ENCODE assay signal across 13 cellular contexts in genomic region chr2:70523672-70523995, GRCh38. TPM values are rescaled to one million over a fixed set of nuclear protein-coding genes. Genes with fewer than 3 reads are reported as not detected.
A peak's percentile ranks its signal among the peaks of the same experiment; 100 is the strongest.
DNase-seq lines count a peak whose midpoint lies in the region; ATAC-seq and TF ChIP-seq lines count a peak whose summit lies in the region.
"Had no signal": no experiment of that assay in that cellular context is flagged by ENCODE, and none has a peak within 500 bp of the region (broad histone marks: within the 10 kb centered on the region; RNA-seq: fewer than 3 reads in every experiment).

No MANE protein-coding gene starts in this region.

- H3K4me1 ChIP-seq in RWPE2 (ENCODE audit: insufficient read depth, poor library complexity, severe bottlenecking) (peaks cover 75% of the 10 kb centered on the region), foreskin keratinocyte (peaks cover 62% of the 10 kb centered on the region), left ventricle myocardium inferior (peaks cover 18% of the 10 kb centered on the region)

- H3K36me3 ChIP-seq in RWPE2 (ENCODE audit: low read depth): peaks cover 11% of the 10 kb centered on the region; the same call in 1 of the 2 replicates
- H3K36me3 ChIP-seq in left ventricle myocardium inferior: no peaks in the 10 kb centered on the region

- no peaks in the 10 kb centered on the region for H3K9me3 ChIP-seq in RWPE2 (ENCODE audit: severe bottlenecking)
- H3K9me3 ChIP-seq in left ventricle myocardium inferior (replicated peaks): no peaks in the 10 kb centered on the region

- peaks cover 15% of the 10 kb centered on the region for H3K4me1 Mint-ChIP-seq in T-helper 1 cell treated with Interleukin-12 subunit alpha and Interleukin-12 subunit beta and Interleukin-4 antibody, amounts not matched to agents 30 μg/mL and 1 μg/mL, for 36 hours (ENCODE audit: low read depth)
- H3K4me1 Mint-ChIP-seq in stimulated activated effector memory CD8-positive, alpha-beta T cell treated with anti-CD3 and anti-CD28 coated beads, Interleukin-12 subunit alpha, Interleukin-12 subunit beta, amount 100 ng/mL, for 72 hours: peaks cover 22% of the 10 kb centered on the region

- no peak for ATAC-seq in RWPE2 (ENCODE audit: low read depth)
- no peak for ATAC-seq in foreskin keratinocyte
- no peak for ATAC-seq in stimulated activated effector memory CD8-positive, alpha-beta T cell treated with anti-CD3 and anti-CD28 coated beads, Interleukin-12 subunit alpha, Interleukin-12 subunit beta, amount 100 ng/mL, for 72 hours
- no peak for ATAC-seq in HG03469 (IDR thresholded peaks at IDR 0.05; ENCODE audit: unreplicated experiment)

- H3K27me3 Mint-ChIP-seq in T-helper 1 cell treated with Interleukin-12 subunit alpha and Interleukin-12 subunit beta and Interleukin-4 antibody, amounts not matched to agents 30 μg/mL and 1 μg/mL, for 36 hours (ENCODE audit: low read depth): peaks cover 8% of the 10 kb centered on the region

- intact Hi-C loops in left ventricle myocardium inferior (cut with micrococcal nuclease): no loop called here

- H3K4me3 ChIP-seq in RWPE2 (ENCODE audit: severe bottlenecking) (no peak overlapping the region), left ventricle myocardium inferior (no peak overlapping the region)
- H3K4me3 ChIP-seq: lung had no signal

- H3K27ac Mint-ChIP-seq in T-helper 1 cell treated with Interleukin-12 subunit alpha and Interleukin-12 subunit beta and Interleukin-4 antibody, amounts not matched to agents 30 μg/mL and 1 μg/mL, for 36 hours: peak overlapping the region; percentile 73
- H3K27ac Mint-ChIP-seq in stimulated activated effector memory CD8-positive, alpha-beta T cell treated with anti-CD3 and anti-CD28 coated beads, Interleukin-12 subunit alpha, Interleukin-12 subunit beta, amount 100 ng/mL, for 72 hours: peak overlapping the region; percentile 93

- H3K27ac ChIP-seq in RWPE2 (ENCODE audit: poor library complexity, severe bottlenecking) (peak overlapping the region; percentile 97), foreskin keratinocyte (peak overlapping the region; percentile 90), left ventricle myocardium inferior (replicated peaks) (no peak overlapping the region)
- H3K27ac ChIP-seq: 22Rv1 had no signal

- no peaks in the 10 kb centered on the region for H3K9me3 Mint-ChIP-seq in T-helper 1 cell treated with Interleukin-12 subunit alpha and Interleukin-12 subunit beta and Interleukin-4 antibody, amounts not matched to agents 30 μg/mL and 1 μg/mL, for 36 hours
- H3K9me3 Mint-ChIP-seq in stimulated activated effector memory CD8-positive, alpha-beta T cell treated with anti-CD3 and anti-CD28 coated beads, Interleukin-12 subunit alpha, Interleukin-12 subunit beta, amount 100 ng/mL, for 72 hours: no peaks in the 10 kb centered on the region

- H3K27me3 ChIP-seq in RWPE2 (ENCODE audit: insufficient read depth, poor library complexity, severe bottlenecking) (no peaks in the 10 kb centered on the region), foreskin keratinocyte (no peaks in the 10 kb centered on the region), left ventricle myocardium inferior (ENCODE audit: low read depth) (no peaks in the 10 kb centered on the region)

- H3K36me3 Mint-ChIP-seq in T-helper 1 cell treated with Interleukin-12 subunit alpha and Interleukin-12 subunit beta and Interleukin-4 antibody, amounts not matched to agents 30 μg/mL and 1 μg/mL, for 36 hours (ENCODE audit: low read depth): no peaks in the 10 kb centered on the region
- H3K36me3 Mint-ChIP-seq in stimulated activated effector memory CD8-positive, alpha-beta T cell treated with anti-CD3 and anti-CD28 coated beads, Interleukin-12 subunit alpha, Interleukin-12 subunit beta, amount 100 ng/mL, for 72 hours: no peaks in the 10 kb centered on the region

- DNase-seq in T-helper 1 cell (no peak), RWPE2 (ENCODE audit: low spot score) (no peak), foreskin keratinocyte (no peak), left ventricle myocardium inferior (no peak), OCI-M1 (lab: John Stamatoyannopoulos, UW) (no peak)
- DNase-seq in stimulated activated effector memory CD8-positive, alpha-beta T cell treated with anti-CD3 and anti-CD28 coated beads, Interleukin-12 subunit alpha, Interleukin-12 subunit beta, amount 100 ng/mL, for 72 hours (ENCODE audit: low spot score in 2 of 2): peak in 1 of 2 donors; percentile 38
- DNase-seq: GDM1, NCI-H2029 treated with DMSO at 0.1 percent for 48 hours, NCI-H526 treated with DMSO at 0.1 percent for 48 hours had no signal

- peak overlapping the region; percentile 18 for H3K4me3 Mint-ChIP-seq in T-helper 1 cell treated with Interleukin-12 subunit alpha and Interleukin-12 subunit beta and Interleukin-4 antibody, amounts not matched to agents 30 μg/mL and 1 μg/mL, for 36 hours
- peak overlapping the region; percentile 68 for H3K4me3 Mint-ChIP-seq in stimulated activated effector memory CD8-positive, alpha-beta T cell treated with anti-CD3 and anti-CD28 coated beads, Interleukin-12 subunit alpha, Interleukin-12 subunit beta, amount 100 ng/mL, for 72 hours

- TF ChIP-seq CTCF in RWPE2 (IDR thresholded peaks at IDR 0.05; ENCODE audit: poor library complexity, severe bottlenecking) (no peak), foreskin keratinocyte (conservative IDR thresholded peaks at IDR 0.05) (no peak), left ventricle myocardium inferior (IDR thresholded peaks at IDR 0.05; ENCODE audit: borderline replicate concordance) (no peak)

RNA-seq across cellular contexts. Expression of gene TGFA, which starts 30.0 kb away (rescaled TPM):
- 87.7 and 92.6 TPM in 2 replicates for total RNA-seq in foreskin keratinocyte
- polyA plus RNA-seq in foreskin keratinocyte: 30.5 and 37.1 TPM in 2 replicates
- total RNA-seq in left ventricle myocardium inferior: 1.1 TPM

Comparison
In these comparisons a context has a peak if more than half of its experiments do, and no peak if none do; other contexts are left out.
1. RNA of gene TGFA, which starts 30.0 kb away (total RNA-seq): 87.7 to 92.6 TPM in foreskin keratinocyte; 1.1 TPM in left ventricle myocardium inferior (single experiment); every median in the first group is over 10 times any median in the second.